In genomic region chr2:62313433-62314227, GRCh38 we compare ENCODE assay signal across 8 cellular contexts.
DNase-seq lines count a peak whose midpoint lies in the region; ATAC-seq and TF ChIP-seq lines count a peak whose summit lies in the region.

No MANE protein-coding gene starts in this region.

- intact Hi-C loops in activated naive CD4-positive, alpha-beta T cell treated with anti-CD3 and anti-CD28 coated beads for 36 hours (cut with micrococcal nuclease), result no loop called here
- intact Hi-C loops in upper lobe of right lung (cut with DNase I), result no loop called here

- peaks cover 6% of the 10 kb centered on the region for H3K4me1 ChIP-seq in upper lobe of right lung

- no peaks in the 10 kb centered on the region for H3K27me3 Mint-ChIP-seq in activated naive CD4-positive, alpha-beta T cell treated with anti-CD3 and anti-CD28 coated beads for 36 hours (ENCODE audit: low read depth)
- H3K27me3 Mint-ChIP-seq in T-helper 17 cell (no peaks in the 10 kb centered on the region), mesothelial cell of epicardium (ENCODE audit: low read depth) (no peaks in the 10 kb centered on the region), osteocyte (ENCODE audit: unreplicated experiment) (no peaks in the 10 kb centered on the region)

- no peaks in the 10 kb centered on the region for H3K27me3 ChIP-seq in upper lobe of right lung

- H3K4me3 Mint-ChIP-seq in activated naive CD4-positive, alpha-beta T cell treated with anti-CD3 and anti-CD28 coated beads for 36 hours, result no peak overlapping the region
- H3K4me3 Mint-ChIP-seq in T-helper 17 cell (peak overlapping the region; percentile 75), mesothelial cell of epicardium (no peak overlapping the region), osteocyte (ENCODE audit: unreplicated experiment) (no peak overlapping the region)

- no peaks in the 10 kb centered on the region for H3K9me3 ChIP-seq in T-helper 17 cell (ENCODE audit: control insufficient read depth, low read length, poor library complexity, severe bottlenecking)
- no peaks in the 10 kb centered on the region for H3K9me3 ChIP-seq in upper lobe of right lung

- H3K27ac ChIP-seq in upper lobe of right lung, result no peak overlapping the region

- CTCF ChIA-PET in activated naive CD4-positive, alpha-beta T cell treated with anti-CD3 and anti-CD28 coated beads for 36 hours (lab: Charles Lee), result interaction anchor here (0.6 to 0.9 kb wide), 3 partner anchors 8 to 97 kb away, joined by 3 read pairs; no protein-coding TSS in a partner anchor

- ATAC-seq in activated naive CD4-positive, alpha-beta T cell treated with anti-CD3 and anti-CD28 coated beads, Interleukin-2, amount 50 U/mL, for 72 hours, result peak; percentile 48 to 49
- ATAC-seq in HG03025 (IDR thresholded peaks at IDR 0.05; ENCODE audit: low FRiP score, unreplicated experiment) (peak; percentile 74), T-helper 17 cell (peak; percentile 65), upper lobe of right lung (peak; percentile 51)

- H3K27ac Mint-ChIP-seq in activated naive CD4-positive, alpha-beta T cell treated with anti-CD3 and anti-CD28 coated beads, Interleukin-2, amount 50 U/mL, for 72 hours, result peak overlapping the region in 1 of 2 donors; percentile 66
- H3K27ac Mint-ChIP-seq in activated naive CD4-positive, alpha-beta T cell treated with anti-CD3 and anti-CD28 coated beads for 36 hours, result no peak overlapping the region
- H3K27ac Mint-ChIP-seq in T-helper 17 cell (peak overlapping the region; percentile 81), mesothelial cell of epicardium (no peak overlapping the region), osteocyte (ENCODE audit: unreplicated experiment) (no peak overlapping the region)

- H3K9me3 Mint-ChIP-seq in activated naive CD4-positive, alpha-beta T cell treated with anti-CD3 and anti-CD28 coated beads, Interleukin-2, amount 50 U/mL, for 72 hours, result no peaks in the 10 kb centered on the region
- H3K9me3 Mint-ChIP-seq in activated naive CD4-positive, alpha-beta T cell treated with anti-CD3 and anti-CD28 coated beads for 36 hours, result no peaks in the 10 kb centered on the region
- H3K9me3 Mint-ChIP-seq in mesothelial cell of epicardium (no peaks in the 10 kb centered on the region), osteocyte (ENCODE audit: unreplicated experiment) (no peaks in the 10 kb centered on the region)

- H3K36me3 ChIP-seq in upper lobe of right lung, result no peaks in the 10 kb centered on the region

- no peak overlapping the region for H3K4me3 ChIP-seq in upper lobe of right lung

- peaks cover 30% of the 10 kb centered on the region for H3K4me1 Mint-ChIP-seq in activated naive CD4-positive, alpha-beta T cell treated with anti-CD3 and anti-CD28 coated beads for 36 hours (ENCODE audit: low read depth)
- peaks cover 29% of the 10 kb centered on the region for H3K4me1 Mint-ChIP-seq in T-helper 17 cell
- H3K4me1 Mint-ChIP-seq in mesothelial cell of epicardium, result peaks cover 11% of the 10 kb centered on the region
- H3K4me1 Mint-ChIP-seq in osteocyte (ENCODE audit: unreplicated experiment), result peaks cover 1% of the 10 kb centered on the region

- DNase-seq in activated naive CD4-positive, alpha-beta T cell treated with anti-CD3 and anti-CD28 coated beads, Interleukin-2, amount 50 U/mL, for 72 hours (ENCODE audit: low spot score in 2 of 2), result no peak
- no peak for DNase-seq in activated naive CD4-positive, alpha-beta T cell treated with anti-CD3 and anti-CD28 coated beads for 36 hours
- DNase-seq in T-helper 17 cell (no peak), upper lobe of right lung (no peak), RPMI8226 (no peak), mesothelial cell of epicardium (ENCODE audit: low spot score in 2 of 2, unreplicated experiment in 2 of 2) (no peak), osteocyte (ENCODE audit: extremely low spot score, unreplicated experiment) (no peak)

- H3K36me3 Mint-ChIP-seq in activated naive CD4-positive, alpha-beta T cell treated with anti-CD3 and anti-CD28 coated beads, Interleukin-2, amount 50 U/mL, for 72 hours, result no peaks in the 10 kb centered on the region
- no peaks in the 10 kb centered on the region for H3K36me3 Mint-ChIP-seq in activated naive CD4-positive, alpha-beta T cell treated with anti-CD3 and anti-CD28 coated beads for 36 hours (ENCODE audit: low read depth)
- no peaks in the 10 kb centered on the region for H3K36me3 Mint-ChIP-seq in T-helper 17 cell (ENCODE audit: low read depth)
- H3K36me3 Mint-ChIP-seq in mesothelial cell of epicardium, result no peaks in the 10 kb centered on the region
- no peaks in the 10 kb centered on the region for H3K36me3 Mint-ChIP-seq in osteocyte (ENCODE audit: unreplicated experiment)

- no peak for TF ChIP-seq CTCF in upper lobe of right lung (IDR thresholded peaks at IDR 0.05)
- no peak for TF ChIP-seq CTCF in mesothelial cell of epicardium (IDR thresholded peaks at IDR 0.05; ENCODE audit: unreplicated experiment)
- TF ChIP-seq CTCF in osteocyte (IDR thresholded peaks at IDR 0.05), result no peak
